Comparison of ENCODE assay signal across 9 cellular contexts in the genomic region with DNA sequence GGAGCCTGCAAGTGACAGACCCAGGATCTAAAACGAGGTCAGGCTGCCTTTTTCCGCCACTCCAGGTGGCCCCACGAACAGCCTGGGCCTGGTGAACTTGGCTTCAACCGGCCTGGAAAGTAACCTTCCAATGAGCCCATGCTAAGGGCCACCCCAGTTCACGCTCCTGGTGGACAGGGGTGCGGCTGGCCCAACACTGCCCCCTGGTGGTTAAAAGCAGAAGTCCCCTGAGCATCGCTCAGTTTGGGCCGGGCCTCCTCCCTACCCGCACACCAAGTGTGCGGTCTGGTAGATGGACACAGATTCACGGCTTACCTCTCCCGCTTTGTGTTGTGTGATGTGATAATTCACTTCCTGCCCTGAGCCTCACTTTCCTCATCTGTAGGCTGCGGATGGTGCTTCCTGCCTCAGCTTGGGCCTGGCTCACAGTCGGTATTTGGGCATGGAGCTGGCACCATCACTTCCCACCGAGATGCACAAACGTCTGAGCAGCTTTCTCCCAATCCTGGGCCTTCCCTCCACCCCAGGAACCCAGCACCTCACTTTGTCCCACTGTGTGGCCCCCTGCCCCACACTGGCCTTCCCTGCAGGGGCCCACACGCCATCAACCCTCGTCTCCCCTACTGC. TPM values are rescaled to one million over a fixed set of nuclear protein-coding genes. Genes with fewer than 3 reads are reported as not detected.
DNase-seq lines count a peak whose midpoint lies in the region; FAIRE-seq and TF ChIP-seq lines count a peak whose summit lies in the region.
"Had no signal": no experiment of that assay in that cellular context is flagged by ENCODE, and none has a peak within 500 bp of the region (broad histone marks: within the 10 kb centered on the region; RNA-seq: fewer than 3 reads in every experiment).

No MANE protein-coding gene starts in this region.

- H3K4me1 ChIP-seq in ascending aorta (no peaks in the 10 kb centered on the region), hepatocyte (ENCODE audit: insufficient read depth) (no peaks in the 10 kb centered on the region), small intestine (ENCODE audit: control insufficient read depth in 2 of 2, insufficient read depth in 1 of 2, low read depth in 1 of 2, low read length in 1 of 2) (no peaks in the 10 kb centered on the region)

- intact Hi-C loops in ascending aorta (cut with DNase I) = loop anchor here (2.0 kb wide), 1 partner anchor 95 kb away; no protein-coding TSS in a partner anchor

- no peaks in the 10 kb centered on the region for H3K9me3 ChIP-seq in ascending aorta
- H3K9me3 ChIP-seq in hepatocyte (ENCODE audit: low read depth) = no peaks in the 10 kb centered on the region
- no peaks in the 10 kb centered on the region for H3K9me3 ChIP-seq in small intestine (ENCODE audit: control insufficient read depth, low read depth)

- no peak overlapping the region for H3K27ac ChIP-seq in ascending aorta
- no peak overlapping the region for H3K27ac ChIP-seq in hepatocyte
- no peak overlapping the region for H3K27ac ChIP-seq in small intestine (ENCODE audit: low read depth in 1 of 2, low read length in 1 of 2)
- H3K27ac ChIP-seq: epithelial cell of prostate had no signal

- no peaks in the 10 kb centered on the region for H3K9me2 ChIP-seq in hepatocyte (replicated peaks; ENCODE audit: insufficient read depth)

- WGBS in hepatocyte (ENCODE audit: low lambda C conversion rate, missing lambda C conversion rate) = 32% methylated on average over 18 of the region's 18 CpGs
- WGBS in small intestine, 3 donors = 19 to 29% (median 25%) methylated on average over 18 of the region's 18 CpGs

- no peaks in the 10 kb centered on the region for H3K79me2 ChIP-seq in hepatocyte

- FAIRE-seq in G401.6 (lab: Jason Lieb, UNC) (peak; percentile 84), small intestine (lab: Jason Lieb, UNC) (no peak)

- no peaks in the 10 kb centered on the region for H4K20me1 ChIP-seq in hepatocyte (ENCODE audit: insufficient read depth, poor library complexity, severe bottlenecking)

- no peak overlapping the region for H3K4me2 ChIP-seq in hepatocyte

- TF ChIP-seq CTCF in ascending aorta (IDR thresholded peaks at IDR 0.05) = peak; percentile 85 to 88 (median 88)
- peak; percentile 94 for TF ChIP-seq CTCF in hepatocyte (IDR thresholded peaks at IDR 0.05; ENCODE audit: poor library complexity)

- DNase-seq in HUDEP-2 (lab: John Stamatoyannopoulos, UW; ENCODE audit: unreplicated experiment in 76 of 76) (peak in 67 of 76 experiments; percentile 16 to 80 (median 56)), T-helper 9 cell (peak; percentile 69), ascending aorta (ENCODE audit: low spot score in 2 of 2) (peak in 1 of 2 donors; percentile 72), hepatocyte (ENCODE audit: low spot score) (peak; percentile 74), small intestine (peak; percentile 62), NCI-H510A treated with DMSO at 0.1 percent for 48 hours (lab: John Stamatoyannopoulos, UW) (no peak), cortex of kidney (lab: John Stamatoyannopoulos, UW) (no peak)

- H3K27me3 ChIP-seq in ascending aorta = no peaks in the 10 kb centered on the region
- H3K27me3 ChIP-seq in hepatocyte = no peaks in the 10 kb centered on the region
- H3K27me3 ChIP-seq in small intestine (ENCODE audit: control insufficient read depth in 2 of 2, insufficient read depth in 2 of 2, low read length in 2 of 2) = no peaks in the 10 kb centered on the region

- H3K4me3 ChIP-seq in ascending aorta (no peak overlapping the region), hepatocyte (no peak overlapping the region), small intestine (ENCODE audit: low read depth in 1 of 2, low read length in 2 of 2) (no peak overlapping the region)

- H3K36me3 ChIP-seq in ascending aorta = no peaks in the 10 kb centered on the region
- no peaks in the 10 kb centered on the region for H3K36me3 ChIP-seq in hepatocyte (replicated peaks; ENCODE audit: insufficient read depth, low read depth)
- H3K36me3 ChIP-seq in small intestine (ENCODE audit: control insufficient read depth in 2 of 2, insufficient read depth in 2 of 2, low read length in 2 of 2) = no peaks in the 10 kb centered on the region

- H2AFZ ChIP-seq in hepatocyte = no peak overlapping the region

RNA-seq across cellular contexts. Expression of a gene that starts 13.7 kb away (rescaled TPM):
- not detected for total RNA-seq in ascending aorta
- not detected in 2 replicates for total RNA-seq in hepatocyte
- not detected in 2 replicates for polyA plus RNA-seq in hepatocyte
- not detected for polyA plus RNA-seq in small intestine

RNA-seq across cellular contexts. Expression of a gene that starts 20.0 kb away (rescaled TPM):
- total RNA-seq in ascending aorta (not detected), hepatocyte (not detected in 2 replicates)
- polyA plus RNA-seq in hepatocyte (not detected in 2 replicates), small intestine (under 1 TPM in 1 of 3 donors, not detected in 2; 0.04 TPM)

RNA-seq across cellular contexts. Expression of a gene that starts 59.9 kb away (rescaled TPM):
- total RNA-seq in ascending aorta (4.5 TPM), hepatocyte (10.3 and 16.3 TPM in 2 replicates)
- polyA plus RNA-seq in hepatocyte (22.3 and 24.3 TPM in 2 replicates), small intestine (10 to 100 TPM; 19.7 to 36.7 (median 22.4) TPM)

Comparison
In these comparisons a context has a peak if more than half of its experiments do, and no peak if none do; other contexts are left out.
1. DNase-seq: peak in HUDEP-2 (67 of 76), T-helper 9 cell (single experiment), hepatocyte (single experiment) and small intestine (single experiment); none in NCI-H510A treated with DMSO at 0.1 percent for 48 hours (single experiment) and cortex of kidney (single experiment).